ENCODE assay signal across 8 cellular contexts in genomic region chr5:130836729-130837660, GRCh38.
DNase-seq lines count a peak whose midpoint lies in the region; ATAC-seq and TF ChIP-seq lines count a peak whose summit lies in the region.

No MANE protein-coding gene starts in this region.

- H3K27ac ChIP-seq in GM23338 (ENCODE audit: low read depth) (no peak overlapping the region), coronary artery (no peak overlapping the region), psoas muscle (no peak overlapping the region)

- no peak for TF ChIP-seq CTCF in GM23338 (conservative IDR thresholded peaks at IDR 0.05; ENCODE audit: low read depth in 2 of 2)
- TF ChIP-seq CTCF in coronary artery (IDR thresholded peaks at IDR 0.05), result no peak
- TF ChIP-seq CTCF in psoas muscle (IDR thresholded peaks at IDR 0.05), result no peak

- H3K4me2 ChIP-seq in GM23338, result no peak overlapping the region

- H3K27me3 Mint-ChIP-seq in GM23338 (ENCODE audit: insufficient read depth, low read depth, poor library complexity), result no peaks in the 10 kb centered on the region

- H3F3A ChIP-seq in GM23338 (replicated peaks; ENCODE audit: low read depth), result no peaks in the 10 kb centered on the region

- no peaks in the 10 kb centered on the region for H3K9me3 ChIP-seq in psoas muscle

- peaks cover 5% of the 10 kb centered on the region; the same call in 1 of the 2 replicates for H3K9me2 ChIP-seq in GM23338 (ENCODE audit: insufficient read depth)

- H3K4me3 Mint-ChIP-seq in GM23338, result no peak overlapping the region

- peaks cover 4% of the 10 kb centered on the region; the same call in 2 of the 3 replicates for H3K4me1 Mint-ChIP-seq in GM23338

- peak overlapping the region; percentile 92 for H3K27ac Mint-ChIP-seq in GM23338

- intact Hi-C loops in psoas muscle (cut with DNase I), result no loop called here

- H3K36me3 ChIP-seq in GM23338 (ENCODE audit: insufficient read depth), result no peaks in the 10 kb centered on the region
- H3K36me3 ChIP-seq in psoas muscle (ENCODE audit: insufficient read depth in 1 of 2, low read depth in 1 of 2), result no peaks in the 10 kb centered on the region

- H3K79me2 ChIP-seq in GM23338 (replicated peaks; ENCODE audit: insufficient read depth), result no peaks in the 10 kb centered on the region

- no peak overlapping the region for H3K4me3 ChIP-seq in GM23338
- H3K4me3 ChIP-seq in coronary artery, result peak overlapping the region; percentile 56
- peak overlapping the region; percentile 54 for H3K4me3 ChIP-seq in psoas muscle

- 37 to 50% (median 46%) methylated on average over 6 of the region's 6 CpGs for WGBS in psoas muscle, 3 donors

- H4K20me1 ChIP-seq in GM23338 (replicated peaks; ENCODE audit: insufficient read depth), result no peaks in the 10 kb centered on the region

- H3K9me3 Mint-ChIP-seq in GM23338, result peaks cover 3% of the 10 kb centered on the region; the same call in 1 of the 3 replicates

- peak; percentile 79 for ATAC-seq in GM18511 (IDR thresholded peaks at IDR 0.05; ENCODE audit: unreplicated experiment)
- no peak for ATAC-seq in GM23338
- ATAC-seq in psoas muscle, result no peak

- H3K36me3 Mint-ChIP-seq in GM23338 (ENCODE audit: low read depth), result peaks cover under 1% of the 10 kb centered on the region; the same call in 1 of the 3 replicates

- peak overlapping the region; percentile 11; the same call in 1 of the 2 replicates for H2AFZ ChIP-seq in GM23338

- no peak for DNase-seq in GM23338 (ENCODE audit: low spot score)
- peak; percentile 34 for DNase-seq in NCI-H460 (ENCODE audit: extremely low read depth, low read depth)
- DNase-seq in coronary artery (ENCODE audit: low spot score), result no peak
- DNase-seq in psoas muscle, result no peak
- DNase-seq in NCI-H524 (lab: John Stamatoyannopoulos, UW), result no peak
- DNase-seq in iPS-NIHi11 (ENCODE audit: low spot score), result no peak
- no peak for DNase-seq in SW 1271 (lab: John Stamatoyannopoulos, UW)

- H3K27me3 ChIP-seq in GM23338 (ENCODE audit: insufficient read depth) (no peaks in the 10 kb centered on the region), psoas muscle (ENCODE audit: insufficient read depth in 3 of 3, low read length in 2 of 3) (no peaks in the 10 kb centered on the region)

- H3K4me1 ChIP-seq in GM23338 (ENCODE audit: insufficient read depth), result no peaks in the 10 kb centered on the region
- H3K4me1 ChIP-seq in psoas muscle, result no peaks in the 10 kb centered on the region

TF ChIP-seq in GM23338, 12 proteins besides CTCF, POLR2A, EP300 and RAD21 (continues in another document):
- no peak for TF ChIP-seq ZNF114 (CRISPR knock-in tag; IDR thresholded peaks at IDR 0.05)
- TF ChIP-seq REST (IDR thresholded peaks at IDR 0.05; ENCODE audit: unreplicated experiment), result no peak
- TF ChIP-seq CREB1 (CRISPR knock-in tag; IDR thresholded peaks at IDR 0.05; ENCODE audit: low read depth), result no peak
- TF ChIP-seq, protein P1, sequence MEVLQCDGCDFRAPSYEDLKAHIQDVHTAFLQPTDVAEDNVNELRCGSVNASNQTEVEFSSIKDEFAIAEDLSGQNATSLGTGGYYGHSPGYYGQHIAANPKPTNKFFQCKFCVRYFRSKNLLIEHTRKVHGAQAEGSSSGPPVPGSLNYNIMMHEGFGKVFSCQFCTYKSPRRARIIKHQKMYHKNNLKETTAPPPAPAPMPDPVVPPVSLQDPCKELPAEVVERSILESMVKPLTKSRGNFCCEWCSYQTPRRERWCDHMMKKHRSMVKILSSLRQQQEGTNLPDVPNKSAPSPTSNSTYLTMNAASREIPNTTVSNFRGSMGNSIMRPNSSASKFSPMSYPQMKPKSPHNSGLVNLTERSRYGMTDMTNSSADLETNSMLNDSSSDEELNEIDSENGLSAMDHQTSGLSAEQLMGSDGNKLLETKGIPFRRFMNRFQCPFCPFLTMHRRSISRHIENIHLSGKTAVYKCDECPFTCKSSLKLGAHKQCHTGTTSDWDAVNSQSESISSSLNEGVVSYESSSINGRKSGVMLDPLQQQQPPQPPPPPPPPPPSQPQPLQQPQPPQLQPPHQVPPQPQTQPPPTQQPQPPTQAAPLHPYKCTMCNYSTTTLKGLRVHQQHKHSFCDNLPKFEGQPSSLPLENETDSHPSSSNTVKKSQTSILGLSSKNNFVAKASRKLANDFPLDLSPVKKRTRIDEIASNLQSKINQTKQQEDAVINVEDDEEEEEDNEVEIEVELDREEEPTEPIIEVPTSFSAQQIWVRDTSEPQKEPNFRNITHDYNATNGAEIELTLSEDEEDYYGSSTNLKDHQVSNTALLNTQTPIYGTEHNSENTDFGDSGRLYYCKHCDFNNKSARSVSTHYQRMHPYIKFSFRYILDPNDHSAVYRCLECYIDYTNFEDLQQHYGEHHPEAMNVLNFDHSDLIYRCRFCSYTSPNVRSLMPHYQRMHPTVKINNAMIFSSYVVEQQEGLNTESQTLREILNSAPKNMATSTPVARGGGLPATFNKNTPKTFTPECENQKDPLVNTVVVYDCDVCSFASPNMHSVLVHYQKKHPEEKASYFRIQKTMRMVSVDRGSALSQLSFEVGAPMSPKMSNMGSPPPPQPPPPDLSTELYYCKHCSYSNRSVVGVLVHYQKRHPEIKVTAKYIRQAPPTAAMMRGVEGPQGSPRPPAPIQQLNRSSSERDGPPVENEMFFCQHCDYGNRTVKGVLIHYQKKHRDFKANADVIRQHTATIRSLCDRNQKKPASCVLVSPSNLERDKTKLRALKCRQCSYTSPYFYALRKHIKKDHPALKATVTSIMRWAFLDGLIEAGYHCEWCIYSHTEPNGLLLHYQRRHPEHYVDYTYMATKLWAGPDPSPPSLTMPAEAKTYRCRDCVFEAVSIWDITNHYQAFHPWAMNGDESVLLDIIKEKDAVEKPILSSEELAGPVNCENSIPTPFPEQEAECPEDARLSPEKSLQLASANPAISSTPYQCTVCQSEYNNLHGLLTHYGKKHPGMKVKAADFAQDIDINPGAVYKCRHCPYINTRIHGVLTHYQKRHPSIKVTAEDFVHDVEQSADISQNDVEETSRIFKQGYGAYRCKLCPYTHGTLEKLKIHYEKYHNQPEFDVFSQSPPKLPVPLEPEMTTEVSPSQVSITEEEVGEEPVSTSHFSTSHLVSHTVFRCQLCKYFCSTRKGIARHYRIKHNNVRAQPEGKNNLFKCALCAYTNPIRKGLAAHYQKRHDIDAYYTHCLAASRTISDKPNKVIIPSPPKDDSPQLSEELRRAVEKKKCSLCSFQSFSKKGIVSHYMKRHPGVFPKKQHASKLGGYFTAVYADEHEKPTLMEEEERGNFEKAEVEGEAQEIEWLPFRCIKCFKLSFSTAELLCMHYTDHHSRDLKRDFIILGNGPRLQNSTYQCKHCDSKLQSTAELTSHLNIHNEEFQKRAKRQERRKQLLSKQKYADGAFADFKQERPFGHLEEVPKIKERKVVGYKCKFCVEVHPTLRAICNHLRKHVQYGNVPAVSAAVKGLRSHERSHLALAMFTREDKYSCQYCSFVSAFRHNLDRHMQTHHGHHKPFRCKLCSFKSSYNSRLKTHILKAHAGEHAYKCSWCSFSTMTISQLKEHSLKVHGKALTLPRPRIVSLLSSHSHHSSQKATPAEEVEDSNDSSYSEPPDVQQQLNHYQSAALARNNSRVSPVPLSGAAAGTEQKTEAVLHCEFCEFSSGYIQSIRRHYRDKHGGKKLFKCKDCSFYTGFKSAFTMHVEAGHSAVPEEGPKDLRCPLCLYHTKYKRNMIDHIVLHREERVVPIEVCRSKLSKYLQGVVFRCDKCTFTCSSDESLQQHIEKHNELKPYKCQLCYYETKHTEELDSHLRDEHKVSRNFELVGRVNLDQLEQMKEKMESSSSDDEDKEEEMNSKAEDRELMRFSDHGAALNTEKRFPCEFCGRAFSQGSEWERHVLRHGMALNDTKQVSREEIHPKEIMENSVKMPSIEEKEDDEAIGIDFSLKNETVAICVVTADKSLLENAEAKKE (CRISPR knock-in tag; IDR thresholded peaks at IDR 0.05), result no peak
- TF ChIP-seq NANOG (IDR thresholded peaks at IDR 0.05; ENCODE audit: borderline replicate concordance), result no peak
- no peak for TF ChIP-seq ZNF331 (CRISPR knock-in tag; IDR thresholded peaks at IDR 0.05; ENCODE audit: low read depth)
- no peak for TF ChIP-seq ETS1 (IDR thresholded peaks at IDR 0.05)
- no peak for TF ChIP-seq JUNB (IDR thresholded peaks at IDR 0.05; ENCODE audit: unreplicated experiment)
- no peak for TF ChIP-seq EZH2 (IDR thresholded peaks at IDR 0.05; ENCODE audit: low read depth, unreplicated experiment)
- TF ChIP-seq EZH2phosphoT487 (IDR thresholded peaks at IDR 0.05; ENCODE audit: unreplicated experiment), result no peak
- no peak for TF ChIP-seq STAT1 (IDR thresholded peaks at IDR 0.05; ENCODE audit: unreplicated experiment)
